ENCODE assay signal across 1 cellular context in the genomic region with DNA sequence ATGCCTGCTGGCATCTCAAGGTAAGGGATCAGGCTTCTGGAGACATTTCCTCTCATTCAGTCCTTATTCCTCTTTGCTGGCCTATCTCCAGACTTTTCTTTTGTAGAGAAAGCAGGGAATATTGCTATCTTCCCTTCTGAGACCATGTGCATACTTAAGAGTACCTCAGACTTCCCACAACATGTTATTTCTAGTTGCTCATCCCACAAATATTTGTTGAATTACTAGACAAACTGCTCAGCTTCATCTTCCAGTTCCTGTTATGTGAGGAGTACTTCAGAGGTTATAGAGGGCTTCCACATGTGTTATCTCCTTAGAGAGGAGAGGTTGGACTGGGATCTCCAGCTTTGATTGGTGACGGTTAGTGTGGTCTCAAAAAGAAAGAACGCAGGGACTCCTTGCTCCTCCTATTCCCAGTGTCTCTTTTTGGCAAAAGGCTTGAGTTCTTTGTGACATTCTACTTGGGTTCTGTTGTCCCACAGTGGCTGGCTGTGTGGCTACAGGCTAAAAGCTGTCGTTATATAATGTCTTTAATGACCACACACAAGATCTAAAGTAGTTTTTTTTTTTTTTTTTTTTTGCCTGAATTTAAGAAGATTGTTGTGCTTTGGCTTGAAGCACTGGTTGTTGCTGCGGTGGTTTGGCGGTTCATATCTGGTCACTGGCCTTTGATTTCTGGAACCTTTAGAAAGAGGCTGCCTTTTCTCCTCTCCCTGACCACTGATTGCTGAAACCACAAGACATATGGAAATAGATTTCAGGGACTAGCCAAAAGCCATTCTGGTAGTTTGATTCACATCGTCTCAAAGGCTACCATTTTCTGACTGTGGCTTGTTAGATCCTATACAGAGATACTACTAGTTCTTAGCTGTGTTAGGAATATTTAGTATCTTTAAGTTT.
TF ChIP-seq lines count a peak whose summit lies in the region.

No MANE protein-coding gene starts in this region.

TF ChIP-seq in IMR-90, 13 proteins besides CTCF, POLR2A, EP300 and RAD21:
- TF ChIP-seq MXI1 (IDR thresholded peaks at IDR 0.05; ENCODE audit: borderline replicate concordance, low read depth, low read length) (peak; percentile 52; the same call in 1 of the 2 replicates), RFX5 (IDR thresholded peaks at IDR 0.05; ENCODE audit: low read depth, low read length) (no peak), SMC3 (IDR thresholded peaks at IDR 0.05; ENCODE audit: low read depth, low read length) (no peak), MAZ (IDR thresholded peaks at IDR 0.05; ENCODE audit: borderline replicate concordance, low read depth, low read length) (no peak), RCOR1 (IDR thresholded peaks at IDR 0.05; ENCODE audit: insufficient replicate concordance, low read length) (peak; percentile 46)
